13 cellular contexts compared by ENCODE assay signal in genomic region chr7:69403169-69403568, GRCh38.
DNase-seq lines count a peak whose midpoint lies in the region; ATAC-seq and TF ChIP-seq lines count a peak whose summit lies in the region.
"Had no signal": no experiment of that assay in that cellular context is flagged by ENCODE, and none has a peak within 500 bp of the region (broad histone marks: within the 10 kb centered on the region; RNA-seq: fewer than 3 reads in every experiment).

No MANE protein-coding gene starts in this region.

- no peaks in the 10 kb centered on the region for H3K36me3 ChIP-seq in heart left ventricle
- no peaks in the 10 kb centered on the region for H3K36me3 ChIP-seq in effector memory CD4-positive, alpha-beta T cell (ENCODE audit: control insufficient read depth, insufficient read depth, low read length)

- no peak for DNase-seq in heart left ventricle
- no peak for DNase-seq in cardiac septum (ENCODE audit: low spot score)
- peak; percentile 41 for DNase-seq in NCI-H524 treated with DMSO at 0.1 percent for 48 hours (lab: John Stamatoyannopoulos, UW)
- DNase-seq in glutamatergic neuron: peak; percentile 28
- no peak for DNase-seq in T1000 (lab: John Stamatoyannopoulos, UW)
- no peak for DNase-seq in activated CD4-positive, alpha-beta memory T cell treated with anti-CD3 and anti-CD28 coated beads, Interleukin-2, amount 10 ng/mL, durations not matched to agents 7 days and 5 days
- DNase-seq in posterior vena cava (ENCODE audit: low spot score): no peak
- DNase-seq in effector memory CD4-positive, alpha-beta T cell: no peak
- DNase-seq: activated CD8-positive, alpha-beta T cell treated with anti-CD3 and anti-CD28 coated beads for 36 hours; PC-3; small intestine had no signal

- POLR2A ChIA-PET in activated CD4-positive, alpha-beta memory T cell treated with anti-CD3 and anti-CD28 coated beads, Interleukin-2, amount 10 ng/mL, durations not matched to agents 7 days and 5 days (lab: Charles Lee): no interaction called here

- no peaks in the 10 kb centered on the region for H3K4me1 ChIP-seq in heart left ventricle
- H3K4me1 ChIP-seq in effector memory CD4-positive, alpha-beta T cell (ENCODE audit: control insufficient read depth, insufficient read depth, low read length, poor library complexity, severe bottlenecking): no peaks in the 10 kb centered on the region

- whole genome bisulfite sequencing in heart left ventricle, 4 donors: 58 to 68% (median 65%) methylated on average over 2 of the region's 2 CpGs

- ATAC-seq in heart left ventricle: peak in 2 of 4 donors; percentile 45 to 49
- ATAC-seq: activated CD8-positive, alpha-beta T cell treated with anti-CD3 and anti-CD28 coated beads for 36 hours; PC-3 had no signal

- H3K27ac ChIP-seq in heart left ventricle: no peak overlapping the region
- no peak overlapping the region for H3K27ac ChIP-seq in effector memory CD4-positive, alpha-beta T cell (ENCODE audit: insufficient read depth, low read length, poor library complexity, severe bottlenecking)

- H3K4me3 ChIP-seq in heart left ventricle: no peak overlapping the region
- H3K4me3 ChIP-seq in effector memory CD4-positive, alpha-beta T cell (ENCODE audit: insufficient read depth, low read depth, low read length, poor library complexity, severe bottlenecking): no peak overlapping the region
- H3K4me3 ChIP-seq: lung had no signal

- H3K4me1 Mint-ChIP-seq in glutamatergic neuron (ENCODE audit: low read depth, unreplicated experiment): no peaks in the 10 kb centered on the region
- no peaks in the 10 kb centered on the region for H3K4me1 Mint-ChIP-seq in activated CD4-positive, alpha-beta memory T cell treated with anti-CD3 and anti-CD28 coated beads, Interleukin-2, amount 10 ng/mL, durations not matched to agents 7 days and 5 days

- H3K9me3 ChIP-seq in heart left ventricle: peaks cover 0 to 5% (median 0%) of the 10 kb centered on the region in 12 donors
- no peaks in the 10 kb centered on the region for H3K9me3 ChIP-seq in effector memory CD4-positive, alpha-beta T cell (ENCODE audit: control insufficient read depth, low read length)

- H3K27me3 ChIP-seq in heart left ventricle: no peaks in the 10 kb centered on the region
- no peaks in the 10 kb centered on the region for H3K27me3 ChIP-seq in effector memory CD4-positive, alpha-beta T cell (replicated peaks; ENCODE audit: control insufficient read depth, insufficient read depth, low read length, poor library complexity, severe bottlenecking)

- H3K9me3 Mint-ChIP-seq in glutamatergic neuron (ENCODE audit: unreplicated experiment): peaks cover 2% of the 10 kb centered on the region
- peaks cover 3% of the 10 kb centered on the region for H3K9me3 Mint-ChIP-seq in activated CD4-positive, alpha-beta memory T cell treated with anti-CD3 and anti-CD28 coated beads, Interleukin-2, amount 10 ng/mL, durations not matched to agents 7 days and 5 days
- H3K9me3 Mint-ChIP-seq: activated CD8-positive, alpha-beta T cell treated with anti-CD3 and anti-CD28 coated beads for 36 hours; stimulated activated naive CD8-positive, alpha-beta T cell treated with anti-CD3 and anti-CD28 coated beads, Interleukin-15, Interleukin-2, amounts not matched to agents 100 ng/mL and 50 ng/mL, for 24 hours had no signal

- CTCF ChIA-PET in activated CD4-positive, alpha-beta memory T cell treated with anti-CD3 and anti-CD28 coated beads, Interleukin-2, amount 10 ng/mL, durations not matched to agents 7 days and 5 days (lab: Charles Lee): no interaction called here

- H3K27me3 Mint-ChIP-seq in glutamatergic neuron (ENCODE audit: unreplicated experiment): no peaks in the 10 kb centered on the region
- no peaks in the 10 kb centered on the region for H3K27me3 Mint-ChIP-seq in activated CD4-positive, alpha-beta memory T cell treated with anti-CD3 and anti-CD28 coated beads, Interleukin-2, amount 10 ng/mL, durations not matched to agents 7 days and 5 days
- H3K27me3 Mint-ChIP-seq: stimulated activated naive CD8-positive, alpha-beta T cell treated with anti-CD3 and anti-CD28 coated beads, Interleukin-15, Interleukin-2, amounts not matched to agents 100 ng/mL and 50 ng/mL, for 24 hours had no signal

- H3K27ac Mint-ChIP-seq in glutamatergic neuron (ENCODE audit: unreplicated experiment): no peak overlapping the region
- H3K27ac Mint-ChIP-seq in activated CD4-positive, alpha-beta memory T cell treated with anti-CD3 and anti-CD28 coated beads, Interleukin-2, amount 10 ng/mL, durations not matched to agents 7 days and 5 days: no peak overlapping the region
- H3K27ac Mint-ChIP-seq: activated CD8-positive, alpha-beta T cell treated with anti-CD3 and anti-CD28 coated beads for 36 hours; stimulated activated naive CD8-positive, alpha-beta T cell treated with anti-CD3 and anti-CD28 coated beads, Interleukin-15, Interleukin-2, amounts not matched to agents 100 ng/mL and 50 ng/mL, for 24 hours had no signal

- H3K4me3 Mint-ChIP-seq in glutamatergic neuron (ENCODE audit: unreplicated experiment): no peak overlapping the region
- no peak overlapping the region for H3K4me3 Mint-ChIP-seq in activated CD4-positive, alpha-beta memory T cell treated with anti-CD3 and anti-CD28 coated beads, Interleukin-2, amount 10 ng/mL, durations not matched to agents 7 days and 5 days
- H3K4me3 Mint-ChIP-seq: activated CD8-positive, alpha-beta T cell treated with anti-CD3 and anti-CD28 coated beads for 36 hours; stimulated activated naive CD8-positive, alpha-beta T cell treated with anti-CD3 and anti-CD28 coated beads, Interleukin-15, Interleukin-2, amounts not matched to agents 100 ng/mL and 50 ng/mL, for 24 hours had no signal

- H3K36me3 Mint-ChIP-seq in glutamatergic neuron (ENCODE audit: unreplicated experiment): no peaks in the 10 kb centered on the region
- no peaks in the 10 kb centered on the region for H3K36me3 Mint-ChIP-seq in activated CD4-positive, alpha-beta memory T cell treated with anti-CD3 and anti-CD28 coated beads, Interleukin-2, amount 10 ng/mL, durations not matched to agents 7 days and 5 days (ENCODE audit: low read depth)

- intact Hi-C loops in heart left ventricle (cut with DNase I): no loop called here
- intact Hi-C loops in cardiac septum (cut with DNase I): no loop called here
- intact Hi-C loops in posterior vena cava (cut with DNase I): no loop called here

- no peak for TF ChIP-seq POLR2A in heart left ventricle (IDR thresholded peaks at IDR 0.05)

- TF ChIP-seq CTCF in heart left ventricle (IDR thresholded peaks at IDR 0.05): peak in 11 of 12 donors; percentile 11 to 55 (median 31)
- peak; percentile 6 for TF ChIP-seq CTCF in glutamatergic neuron (IDR thresholded peaks at IDR 0.05; ENCODE audit: partially characterized antibody, unreplicated experiment)

Comparison
In these comparisons a context has a peak if more than half of its experiments do, and no peak if none do; other contexts are left out.
1. DNase-seq: peak in NCI-H524 treated with DMSO at 0.1 percent for 48 hours (single experiment) and glutamatergic neuron (single experiment); none in heart left ventricle (0 of 5), cardiac septum (single experiment), T1000 (single experiment), activated CD4-positive, alpha-beta memory T cell treated with anti-CD3 and anti-CD28 coated beads, Interleukin-2, amount 10 ng/mL, durations not matched to agents 7 days and 5 days (single experiment), posterior vena cava (single experiment) and effector memory CD4-positive, alpha-beta T cell (0 of 3).